32 cellular contexts compared by ENCODE assay signal in genomic region chr14:84483072-84483410, GRCh38.
DNase-seq lines count a peak whose midpoint lies in the region; ATAC-seq and TF ChIP-seq lines count a peak whose summit lies in the region.
"Had no signal": no experiment of that assay in that cellular context is flagged by ENCODE, and none has a peak within 500 bp of the region (broad histone marks: within the 10 kb centered on the region; RNA-seq: fewer than 3 reads in every experiment).

No MANE protein-coding gene starts in this region.

- no peaks in the 10 kb centered on the region for H4K20me1 ChIP-seq in smooth muscle cell (ENCODE audit: low read depth)

- H2AFZ ChIP-seq in smooth muscle cell (ENCODE audit: low read depth), result peak overlapping the region; percentile 90

- H3K27me3 ChIP-seq in smooth muscle cell (ENCODE audit: low read depth), result no peaks in the 10 kb centered on the region
- no peaks in the 10 kb centered on the region for H3K27me3 ChIP-seq in CD8-positive, alpha-beta memory T cell (ENCODE audit: insufficient read depth, low read length, poor library complexity, severe bottlenecking)
- H3K27me3 ChIP-seq: ascending aorta, MG63 had no signal

- ATAC-seq in GM21717 (IDR thresholded peaks at IDR 0.05; ENCODE audit: unreplicated experiment), result no peak
- ATAC-seq: CD8-positive, alpha-beta T cell; psoas muscle; T-helper 17 cell had no signal

- H3K4me1 Mint-ChIP-seq in HFFc6 (ENCODE audit: low read depth) (peaks cover 59% of the 10 kb centered on the region), brain (peaks cover 37% of the 10 kb centered on the region)
- H3K4me1 Mint-ChIP-seq in CD8-positive, alpha-beta memory T cell, result no peaks in the 10 kb centered on the region
- H3K4me1 Mint-ChIP-seq: activated naive CD8-positive, alpha-beta T cell treated with anti-CD3 and anti-CD28 coated beads, Interleukin-2, amount 10 ng/mL, durations not matched to agents 7 days and 5 days; memory B cell; T-helper 17 cell had no signal

- H3K36me3 Mint-ChIP-seq in HFFc6 (ENCODE audit: low read depth) (no peaks in the 10 kb centered on the region), brain (no peaks in the 10 kb centered on the region)
- H3K36me3 Mint-ChIP-seq in CD8-positive, alpha-beta memory T cell, result peaks cover 0 to 3% (median 0%) of the 10 kb centered on the region in 3 donors
- H3K36me3 Mint-ChIP-seq: activated naive CD8-positive, alpha-beta T cell treated with anti-CD3 and anti-CD28 coated beads, Interleukin-2, amount 10 ng/mL, durations not matched to agents 7 days and 5 days; CD8-positive, alpha-beta T cell; memory B cell had no signal

- no peaks in the 10 kb centered on the region for H3K9me3 Mint-ChIP-seq in HFFc6
- H3K9me3 Mint-ChIP-seq in brain, result no peaks in the 10 kb centered on the region
- peaks cover 6 to 40% (median 17%) of the 10 kb centered on the region in 5 donors for H3K9me3 Mint-ChIP-seq in CD8-positive, alpha-beta memory T cell

- H3K9ac ChIP-seq in smooth muscle cell (ENCODE audit: low read depth), result no peak overlapping the region

- H3K4me2 ChIP-seq in smooth muscle cell, result peak overlapping the region; percentile 72

- H3F3A ChIP-seq in smooth muscle cell (ENCODE audit: low read depth), result no peaks in the 10 kb centered on the region

- peak overlapping the region; percentile 67 for H3K27ac ChIP-seq in smooth muscle cell (ENCODE audit: low read depth)
- no peak overlapping the region for H3K27ac ChIP-seq in CD8-positive, alpha-beta memory T cell (ENCODE audit: low read depth, low read length)
- no peak overlapping the region for H3K27ac ChIP-seq in coronary artery
- H3K27ac ChIP-seq: ascending aorta, psoas muscle, RWPE1, SK-N-MC had no signal

- no peaks in the 10 kb centered on the region for H3K9me3 ChIP-seq in smooth muscle cell (replicated peaks; ENCODE audit: low read depth)
- no peaks in the 10 kb centered on the region for H3K9me3 ChIP-seq in CD8-positive, alpha-beta memory T cell (ENCODE audit: low read length)
- H3K9me3 ChIP-seq: ascending aorta, MG63, psoas muscle had no signal

- 0 out of 2 replicates have a peak, but pooled peaks cover 1% of the 10 kb centered on the region for H3K27me3 Mint-ChIP-seq in HFFc6 (ENCODE audit: insufficient read depth)
- H3K27me3 Mint-ChIP-seq in brain, result no peaks in the 10 kb centered on the region
- H3K27me3 Mint-ChIP-seq in CD8-positive, alpha-beta memory T cell, result no peaks in the 10 kb centered on the region
- H3K27me3 Mint-ChIP-seq: activated naive CD8-positive, alpha-beta T cell treated with anti-CD3 and anti-CD28 coated beads, Interleukin-2, amount 10 ng/mL, durations not matched to agents 7 days and 5 days; memory B cell; T-helper 17 cell had no signal

- WGBS in smooth muscle cell (ENCODE audit: low lambda C conversion rate), result 33% methylated on average over 6 of the region's 6 CpGs

- H3K4me1 ChIP-seq in smooth muscle cell (ENCODE audit: low read depth), result peaks cover 27% of the 10 kb centered on the region
- no peaks in the 10 kb centered on the region for H3K4me1 ChIP-seq in CD8-positive, alpha-beta memory T cell (ENCODE audit: insufficient read depth, low read length)
- H3K4me1 ChIP-seq: ascending aorta, psoas muscle had no signal

- H3K27ac Mint-ChIP-seq in HFFc6, result peak overlapping the region; percentile 75
- H3K27ac Mint-ChIP-seq in brain, result peak overlapping the region; percentile 26 to 90 (median 67)
- no peak overlapping the region for H3K27ac Mint-ChIP-seq in CD8-positive, alpha-beta memory T cell
- H3K27ac Mint-ChIP-seq: activated naive CD8-positive, alpha-beta T cell treated with anti-CD3 and anti-CD28 coated beads, Interleukin-2, amount 10 ng/mL, durations not matched to agents 7 days and 5 days; CD8-positive, alpha-beta T cell; memory B cell; T-helper 17 cell had no signal

- POLR2A ChIA-PET in CD8-positive, alpha-beta memory T cell (lab: Charles Lee), result no interaction called here

- H3K4me3 Mint-ChIP-seq in HFFc6, result peak overlapping the region; percentile 36
- H3K4me3 Mint-ChIP-seq in brain, result peak overlapping the region in 3 of 5 experiments; percentile 35 to 75 (median 61)
- H3K4me3 Mint-ChIP-seq in CD8-positive, alpha-beta memory T cell, result no peak overlapping the region
- H3K4me3 Mint-ChIP-seq: activated naive CD8-positive, alpha-beta T cell treated with anti-CD3 and anti-CD28 coated beads, Interleukin-2, amount 10 ng/mL, durations not matched to agents 7 days and 5 days; CD8-positive, alpha-beta T cell; memory B cell; T-helper 17 cell had no signal

- DNase-seq in HFFc6 (no peak), left kidney (ENCODE audit: low read depth, low spot score) (peak; percentile 6), smooth muscle cell (lab: John Stamatoyannopoulos, UW; ENCODE audit: unreplicated experiment) (no peak), coronary artery (ENCODE audit: low spot score) (no peak), NCI-H526 (lab: John Stamatoyannopoulos, UW) (no peak)
- DNase-seq in CD8-positive, alpha-beta memory T cell, result no peak
- DNase-seq: activated effector memory CD4-positive, alpha-beta T cell treated with Interleukin-2 at 50 U/mL for 16 hours; activated naive CD8-positive, alpha-beta T cell treated with anti-CD3 and anti-CD28 coated beads, Interleukin-2, amount 10 ng/mL, durations not matched to agents 7 days and 5 days; activated T-cell treated with anti-CD3 and anti-CD28 coated beads for 4 hours; CD8-positive, alpha-beta T cell; cerebellar nuclear complex; DMS 273 treated with DMSO at 0.1 percent for 48 hours; effector CD8-positive, alpha-beta T cell; EL; erythroblast; head of caudate nucleus; KG1; left cardiac atrium; MG63; NCI-H2029 treated with DMSO at 0.1 percent for 48 hours; NCI-H226; NCI-H748 treated with DMSO at 0.1 percent for 48 hours; occipital lobe; psoas muscle; stimulated activated naive CD4-positive, alpha-beta T cell treated with Interleukin-2 at 50 U/mL for 16 hours; T-helper 17 cell had no signal

- CTCF ChIA-PET in CD8-positive, alpha-beta memory T cell (lab: Charles Lee), result no interaction called here

- H3K4me3 ChIP-seq in smooth muscle cell (no peak overlapping the region), coronary artery (no peak overlapping the region)
- no peak overlapping the region for H3K4me3 ChIP-seq in CD8-positive, alpha-beta memory T cell (ENCODE audit: low read length)
- H3K4me3 ChIP-seq: ascending aorta, MG63, psoas muscle, SK-N-MC had no signal

- H3K79me2 ChIP-seq in smooth muscle cell (ENCODE audit: low read depth), result no peaks in the 10 kb centered on the region

- TF ChIP-seq CTCF in HFFc6 (IDR thresholded peaks at IDR 0.05) (no peak), brain (conservative IDR thresholded peaks at IDR 0.05) (no peak), smooth muscle cell (IDR thresholded peaks at IDR 0.05; ENCODE audit: borderline replicate concordance, insufficient read depth, poor library complexity, severe bottlenecking) (no peak), coronary artery (IDR thresholded peaks at IDR 0.05) (no peak)

- H3K36me3 ChIP-seq in smooth muscle cell (ENCODE audit: low read depth), result no peaks in the 10 kb centered on the region
- no peaks in the 10 kb centered on the region for H3K36me3 ChIP-seq in CD8-positive, alpha-beta memory T cell (ENCODE audit: insufficient read depth, low read length)
- H3K36me3 ChIP-seq: ascending aorta, MG63 had no signal

Comparison
In these comparisons a context has a peak if more than half of its experiments do, and no peak if none do; other contexts are left out.
1. H3K27ac Mint-ChIP-seq: peak in HFFc6 (single experiment) and brain (5 of 5); none in CD8-positive, alpha-beta memory T cell (0 of 8).
2. H3K4me3 Mint-ChIP-seq: peak in HFFc6 (single experiment) and brain (3 of 5); none in CD8-positive, alpha-beta memory T cell (0 of 7).